17 cellular contexts compared by ENCODE assay signal in the genomic region with DNA sequence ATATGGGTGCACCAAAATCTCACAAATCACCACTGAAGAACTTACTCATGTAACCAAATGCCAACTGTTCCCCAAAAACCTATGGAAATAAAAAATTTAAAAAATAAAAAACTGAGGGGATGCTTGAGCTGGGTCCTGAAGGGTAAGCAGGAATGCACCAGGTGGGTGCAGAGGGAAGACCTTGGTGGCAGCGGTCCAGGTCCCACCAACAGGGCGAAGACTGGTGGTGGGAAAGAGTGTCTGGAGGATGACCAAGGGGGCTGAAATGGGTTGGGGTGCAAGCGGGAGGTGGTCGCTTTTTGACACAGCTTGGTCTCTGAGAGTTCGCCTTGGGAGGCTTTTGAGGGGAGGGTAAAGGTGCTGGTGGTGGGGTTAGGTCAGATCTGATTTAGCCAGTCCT. TPM values are rescaled to one million over a fixed set of nuclear protein-coding genes. Genes with fewer than 3 reads are reported as not detected.
DNase-seq lines count a peak whose midpoint lies in the region; FAIRE-seq and TF ChIP-seq lines count a peak whose summit lies in the region.
"Had no signal": no experiment of that assay in that cellular context is flagged by ENCODE, and none has a peak within 500 bp of the region (broad histone marks: within the 10 kb centered on the region; RNA-seq: fewer than 3 reads in every experiment).

No MANE protein-coding gene starts in this region.

- POLR2A ChIA-PET in H1 (lab: Charles Lee; ENCODE audit: partially characterized antibody), result interaction anchor here (1.2 to 1.6 kb wide), 2 partner anchors 8 to 11 kb away, joined by 3 read pairs; no protein-coding TSS in a partner anchor

- FAIRE-seq in H1 (lab: Jason Lieb, UNC), result no peak
- FAIRE-seq: A204.1, D721Med, G401.6, GM12891, GM19239 had no signal

- TF ChIP-seq EP300 in H1 (IDR thresholded peaks at IDR 0.05; ENCODE audit: borderline replicate concordance in 1 of 2, low read depth in 2 of 2, low read length in 2 of 2), result no peak

- H2BK15ac ChIP-seq in H1 (ENCODE audit: low read length), result no peak overlapping the region

- no peak overlapping the region for H4K8ac ChIP-seq in H1 (ENCODE audit: extremely low read depth, insufficient read depth, low read length)

- no peaks in the 10 kb centered on the region for H3K36me3 ChIP-seq in H1 (ENCODE audit: control insufficient read depth in 2 of 4, insufficient read depth in 4 of 4, low read length in 3 of 4)
- H3K36me3 ChIP-seq: HAP-1 had no signal

- no peak overlapping the region for H2BK5ac ChIP-seq in H1 (ENCODE audit: low read depth, low read length)

- DNase-seq in H1 (ENCODE audit: low read depth in 1 of 2, low spot score in 2 of 2), result no peak
- DNase-seq in nephron progenitor cell, result no peak
- DNase-seq in posterior vena cava (ENCODE audit: low spot score), result peak; percentile 34
- DNase-seq in occipital lobe (lab: John Stamatoyannopoulos, UW), result no peak
- DNase-seq in stimulated activated CD4-positive, alpha-beta T cell treated with anti-CD3 and anti-CD28 coated beads, Interleukin-15, amount 100 ng/mL, for 24 hours, result no peak
- no peak for DNase-seq in caudate nucleus (lab: John Stamatoyannopoulos, UW)
- DNase-seq: AML-193; Caco-2; CD4-positive, alpha-beta T cell had no signal

- no peak overlapping the region for H2BK120ac ChIP-seq in H1 (replicated peaks; ENCODE audit: low read depth, low read length)

- WGBS in H1 (ENCODE audit: extremely low coverage in 1 of 2, insufficient coverage in 1 of 2, insufficient read length in 1 of 2, insufficient replicate concordance in 2 of 2, low coverage in 1 of 2, low lambda C conversion rate in 2 of 2, missing lambda C conversion rate in 1 of 2), 2 experiments, result 97% methylated on average over 5 of the region's 5 CpGs; no CpG with 5 or more reads in 1 of the 2 experiments

- no peak overlapping the region for H3K27ac Mint-ChIP-seq in nephron progenitor cell
- H3K27ac Mint-ChIP-seq: CD4-positive, alpha-beta T cell had no signal

- H3K9me3 ChIP-seq in H1 (ENCODE audit: insufficient read depth in 2 of 2, low read depth in 1 of 2, low read length in 1 of 2), result no peaks in the 10 kb centered on the region
- H3K9me3 ChIP-seq: Caco-2, HAP-1 had no signal

- H3K23me2 ChIP-seq in H1 (ENCODE audit: low read depth, low read length), result peaks cover 17% of the 10 kb centered on the region; the same call in 1 of the 2 replicates

- H3K4me1 Mint-ChIP-seq in nephron progenitor cell, result peaks cover 93% of the 10 kb centered on the region

- no peak overlapping the region for H3K4me2 ChIP-seq in H1 (ENCODE audit: insufficient read depth in 1 of 2, low read depth in 2 of 2, low read length in 2 of 2)

- H3K4me1 ChIP-seq in H1 (replicated peaks in 1 of 4; ENCODE audit: control insufficient read depth in 3 of 4, insufficient read depth in 4 of 4, low read length in 3 of 4), result peaks cover 10 to 40% (median 22%) of the 10 kb centered on the region in 4 experiments

- peaks cover 4 to 6% of the 10 kb centered on the region in 2 experiments for H4K20me1 ChIP-seq in H1 (replicated peaks in 1 of 2; ENCODE audit: control insufficient read depth in 1 of 2, insufficient read depth in 2 of 2, low read length in 2 of 2)

- peak overlapping the region; percentile 75; the same call in 1 of the 2 replicates for H2BK12ac ChIP-seq in H1 (ENCODE audit: low read depth, low read length)

- no peaks in the 10 kb centered on the region for H3K36me3 Mint-ChIP-seq in nephron progenitor cell (ENCODE audit: low read depth)

- H4K5ac ChIP-seq in H1 (ENCODE audit: insufficient read length, low read depth, low read length), result no peak overlapping the region

- H3K27ac ChIP-seq in H1 (ENCODE audit: low read depth, low read length) (no peak overlapping the region), caudate nucleus (ENCODE audit: low read depth, low read length) (no peak overlapping the region)
- H3K27ac ChIP-seq: C4-2B, HL-60 had no signal

- H3K27me3 ChIP-seq in H1 (replicated peaks in 1 of 4; ENCODE audit: control insufficient read depth in 3 of 4, extremely low read depth in 1 of 4, insufficient read depth in 3 of 4, low read length in 3 of 4), result peaks cover 0 to 7% (median 0%) of the 10 kb centered on the region in 4 experiments; a peak in 2 of 7 replicates

- no peak overlapping the region for H3K4me3 ChIP-seq in H1 (ENCODE audit: extremely low read depth in 1 of 4, insufficient read depth in 2 of 4, low read depth in 3 of 4, low read length in 4 of 4)
- H3K4me3 ChIP-seq: HAP-1 had no signal

- H2AK5ac ChIP-seq in H1 (ENCODE audit: low read depth, low read length), result no peak overlapping the region

- TF ChIP-seq RAD21 in H1 (IDR thresholded peaks at IDR 0.05 in 1 of 2, conservative IDR thresholded peaks at IDR 0.05 in 1 of 2; ENCODE audit: low read depth in 2 of 2, low read length in 2 of 2), result no peak

- intact Hi-C loops in posterior vena cava (cut with DNase I), result no loop called here

- H3K4ac ChIP-seq in H1 (replicated peaks; ENCODE audit: insufficient read length, low read depth, low read length), result no peak overlapping the region

- peaks cover 3 to 15% of the 10 kb centered on the region in 2 experiments; a peak in 3 of 4 replicates for H3K79me2 ChIP-seq in H1 (ENCODE audit: control insufficient read depth in 1 of 2, insufficient read depth in 2 of 2, low read length in 2 of 2)

- no peak overlapping the region for H4K91ac ChIP-seq in H1 (replicated peaks; ENCODE audit: insufficient read length, low read length)

- H3K27me3 Mint-ChIP-seq in nephron progenitor cell (ENCODE audit: low read depth, poor library complexity), result no peaks in the 10 kb centered on the region

- no peak overlapping the region for H3K9ac ChIP-seq in H1 (replicated peaks in 1 of 4; ENCODE audit: extremely low read depth in 1 of 4, low read depth in 3 of 4, low read length in 3 of 4)

- H3K4me3 Mint-ChIP-seq in nephron progenitor cell, result peak overlapping the region; percentile 40
- H3K4me3 Mint-ChIP-seq: CD4-positive, alpha-beta T cell had no signal

- TF ChIP-seq CTCF in H1 (IDR thresholded peaks at IDR 0.05; ENCODE audit: control extremely low read depth in 1 of 3, insufficient read depth in 1 of 3, low read depth in 1 of 3, low read length in 3 of 3), result no peak
- no peak for TF ChIP-seq CTCF in nephron progenitor cell (IDR thresholded peaks at IDR 0.05)

- H3K14ac ChIP-seq in H1 (ENCODE audit: insufficient read length), result no peak overlapping the region

- no peak overlapping the region for H3K23ac ChIP-seq in H1 (ENCODE audit: insufficient read length)

- CTCF ChIA-PET in H1 (lab: Charles Lee; ENCODE audit: partially characterized antibody), result interaction anchor here (1.3 to 24.2 kb wide), 3 partner anchors 13 to 87 kb away, joined by 4 to 670 read pairs (median 9); no protein-coding TSS in a partner anchor

- H2BK20ac ChIP-seq in H1 (ENCODE audit: low read length), result no peak overlapping the region

- no peaks in the 10 kb centered on the region for H3K9me3 Mint-ChIP-seq in nephron progenitor cell
- H3K9me3 Mint-ChIP-seq: CD4-positive, alpha-beta T cell had no signal

- H3K79me1 ChIP-seq in H1 (ENCODE audit: low read depth, low read length), result peaks cover 8% of the 10 kb centered on the region

- TF ChIP-seq POLR2A in H1 (IDR thresholded peaks at IDR 0.05; ENCODE audit: control extremely low read depth in 1 of 2, low read depth in 2 of 2, low read length in 2 of 2), result no peak

- H3K18ac ChIP-seq in H1 (ENCODE audit: extremely low read depth, low read length), result no peak overlapping the region

- no peak overlapping the region for H2AFZ ChIP-seq in H1 (ENCODE audit: low read length)

- no peak overlapping the region for H3K56ac ChIP-seq in H1 (replicated peaks; ENCODE audit: insufficient read length, low read depth, low read length)

TF ChIP-seq in H1, 55 proteins besides CTCF, POLR2A, EP300 and RAD21:
- no peak for TF ChIP-seq CHD2 (IDR thresholded peaks at IDR 0.05; ENCODE audit: low read length)
- no peak for TF ChIP-seq GABPA (IDR thresholded peaks at IDR 0.05; ENCODE audit: borderline replicate concordance, insufficient read depth, low read length)
- no peak for TF ChIP-seq CBX5 (IDR thresholded peaks at IDR 0.05; ENCODE audit: low read depth, low read length)
- TF ChIP-seq SIN3A (conservative IDR thresholded peaks at IDR 0.05 in 1 of 2, IDR thresholded peaks at IDR 0.05 in 1 of 2; ENCODE audit: low read depth in 1 of 2, low read length in 2 of 2), result no peak
- no peak for TF ChIP-seq NRF1 (IDR thresholded peaks at IDR 0.05; ENCODE audit: low read depth, low read length)
- TF ChIP-seq RNF2 (IDR thresholded peaks at IDR 0.05; ENCODE audit: borderline replicate concordance, low read depth, low read length, missing control alignments, poor library complexity, severe bottlenecking), result no peak
- TF ChIP-seq TBP (IDR thresholded peaks at IDR 0.05; ENCODE audit: low read depth, low read length), result no peak
- TF ChIP-seq TAF1 (IDR thresholded peaks at IDR 0.05; ENCODE audit: low read depth, low read length), result no peak
- TF ChIP-seq KDM4A (IDR thresholded peaks at IDR 0.05; ENCODE audit: low read depth, low read length, severe bottlenecking), result no peak
- no peak for TF ChIP-seq SIX5 (IDR thresholded peaks at IDR 0.05; ENCODE audit: low read depth, low read length)
- TF ChIP-seq, protein P1, sequence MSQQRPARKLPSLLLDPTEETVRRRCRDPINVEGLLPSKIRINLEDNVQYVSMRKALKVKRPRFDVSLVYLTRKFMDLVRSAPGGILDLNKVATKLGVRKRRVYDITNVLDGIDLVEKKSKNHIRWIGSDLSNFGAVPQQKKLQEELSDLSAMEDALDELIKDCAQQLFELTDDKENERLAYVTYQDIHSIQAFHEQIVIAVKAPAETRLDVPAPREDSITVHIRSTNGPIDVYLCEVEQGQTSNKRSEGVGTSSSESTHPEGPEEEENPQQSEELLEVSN (IDR thresholded peaks at IDR 0.05), result no peak
- no peak for TF ChIP-seq NANOG (IDR thresholded peaks at IDR 0.05; ENCODE audit: insufficient read depth, low read depth, low read length, poor library complexity, severe bottlenecking)
- no peak for TF ChIP-seq TEAD4 (IDR thresholded peaks at IDR 0.05; ENCODE audit: low read depth, low read length)
- no peak for TF ChIP-seq FOSL1 (IDR thresholded peaks at IDR 0.05; ENCODE audit: insufficient read depth, low read depth, low read length)
- TF ChIP-seq SRF (IDR thresholded peaks at IDR 0.05; ENCODE audit: low read depth, low read length), result no peak
- no peak for TF ChIP-seq HDAC6 (IDR thresholded peaks at IDR 0.05; ENCODE audit: low read depth, low read length)

RNA-seq across cellular contexts. Expression of a gene that starts 3.3 kb away (rescaled TPM):
- total RNA-seq in H1 (2021; fragmentation: NEBNext Ultra II Directional; extraction: Animal tissue kit (Norgen Biotek cat#: 25700)), result 39.5 and 41.4 TPM in 2 replicates
- 19.7 and 28.0 TPM in 2 replicates for polyA plus RNA-seq in H1 (2011; rRNA removed)
- polyA plus RNA-seq in H1 (2011; cell fraction: cytosol; rRNA removed), result 23.7 TPM
- 50.0 TPM for polyA plus RNA-seq in H1 (2011; cell fraction: nucleus; rRNA removed)
- polyA plus RNA-seq in H1 (2012, experiment 1 of 2), result 23.2 to 24.5 TPM (median 23.7 TPM) in 4 replicates
- polyA plus RNA-seq in H1 (2012, experiment 2 of 2), result 20.4 TPM
- 15.8 TPM for polyA plus RNA-seq in H1 (2013, experiment 1 of 2)
- polyA plus RNA-seq in H1 (2013, experiment 2 of 2), result 15.8 TPM
- 38.5 and 60.7 TPM in 2 replicates for polyA minus RNA-seq in H1 (2011; rRNA and poly(A)+ RNA removed)
- polyA minus RNA-seq in H1 (2011; cell fraction: cytosol; rRNA and poly(A)+ RNA removed), result 25.3 TPM
- 30.7 TPM for polyA minus RNA-seq in H1 (2011; cell fraction: nucleus; rRNA and poly(A)+ RNA removed)
- total RNA-seq in posterior vena cava (10 to 100 TPM; 68.1 to 83.8 TPM), occipital lobe (11.9 TPM)
